8 cellular contexts compared by ENCODE assay signal in the genomic region with DNA sequence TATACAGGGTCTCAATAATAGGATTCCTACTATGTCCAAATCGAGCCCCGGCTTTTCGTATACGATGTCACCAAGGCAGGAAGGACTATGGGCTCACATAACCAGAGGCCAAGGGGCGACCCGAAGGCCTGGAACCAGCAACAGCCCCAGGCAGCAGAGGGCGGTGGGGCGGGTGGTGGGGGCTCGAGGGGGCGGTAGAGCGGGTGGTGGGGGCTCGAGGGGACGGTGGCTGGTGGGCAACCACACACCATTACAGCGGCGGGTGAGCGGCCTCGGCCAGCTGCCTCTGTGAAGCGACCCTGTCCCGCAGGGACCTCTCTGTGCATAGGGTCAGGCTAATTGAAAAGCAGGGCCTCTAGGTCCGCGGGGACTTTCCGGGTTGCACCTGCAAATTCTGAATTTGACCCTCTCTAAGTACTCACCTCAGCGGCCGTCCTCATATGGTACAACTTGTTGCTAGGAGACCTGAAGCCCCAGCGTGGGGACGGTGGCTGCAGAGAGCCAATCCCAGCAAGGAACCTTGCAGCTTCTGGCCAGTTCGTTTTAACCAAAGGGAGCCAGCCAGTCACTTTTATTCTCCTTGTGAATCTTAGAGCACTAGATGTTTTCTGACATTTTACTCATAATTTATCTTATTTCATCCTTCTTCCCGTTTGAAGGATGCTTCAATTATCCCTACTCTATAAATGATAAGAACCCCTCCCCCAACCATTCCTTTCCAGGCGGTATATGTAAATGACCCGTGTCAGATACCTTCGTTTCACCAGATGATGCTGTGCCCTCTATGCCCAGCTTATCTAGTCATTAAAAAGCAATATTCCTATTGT. TPM values are rescaled to one million over a fixed set of nuclear protein-coding genes. Genes with fewer than 3 reads are reported as not detected.
DNase-seq lines count a peak whose midpoint lies in the region; ATAC-seq, FAIRE-seq and TF ChIP-seq lines count a peak whose summit lies in the region.

A gene with protein sequence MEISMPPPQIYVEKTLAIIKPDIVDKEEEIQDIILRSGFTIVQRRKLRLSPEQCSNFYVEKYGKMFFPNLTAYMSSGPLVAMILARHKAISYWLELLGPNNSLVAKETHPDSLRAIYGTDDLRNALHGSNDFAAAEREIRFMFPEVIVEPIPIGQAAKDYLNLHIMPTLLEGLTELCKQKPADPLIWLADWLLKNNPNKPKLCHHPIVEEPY (minus strand): TSS at position 480 of the 827 bp plus-strand sequence. CDS start 648 bp downstream, outside the sequence.

- FAIRE-seq in HTR-8/SVneo (lab: Jason Lieb, UNC): no peak

- no peak for TF ChIP-seq POLR2A in Peyer's patch (IDR thresholded peaks at IDR 0.05)
- no peak for TF ChIP-seq POLR2A in uterus (IDR thresholded peaks at IDR 0.05)

- H3K36me3 ChIP-seq in BJ (ENCODE audit: control insufficient read depth, insufficient read depth, low read length) (no peaks in the 10 kb centered on the region), Peyer's patch (no peaks in the 10 kb centered on the region), mucosa of rectum (ENCODE audit: control insufficient read depth in 2 of 2, insufficient read depth in 2 of 2, low read length in 2 of 2) (no peaks in the 10 kb centered on the region), uterus (no peaks in the 10 kb centered on the region)

- peak; percentile 78 for ATAC-seq in HG02759 (IDR thresholded peaks at IDR 0.05; ENCODE audit: unreplicated experiment)

- no peak for DNase-seq in BJ (ENCODE audit: low read depth)
- peak; percentile 35 to 62 (median 54) for DNase-seq in Peyer's patch
- peak; percentile 61 for DNase-seq in fibroblast of mammary gland (ENCODE audit: low read depth)
- DNase-seq in uterus: peak; percentile 34 to 41
- no peak for DNase-seq in HTR-8/SVneo (ENCODE audit: insufficient read length, low spot score)
- DNase-seq in NOMO-1 (lab: John Stamatoyannopoulos, UW; ENCODE audit: unreplicated experiment in 2 of 2): no peak

- H3K27ac ChIP-seq in Peyer's patch (no peak within 1 kb of the TSS), mucosa of rectum (ENCODE audit: low read depth in 2 of 2, low read length in 2 of 2) (no peak within 1 kb of the TSS), uterus (no peak within 1 kb of the TSS)

- POLR2A ChIA-PET in BJ (lab: Charles Lee): no interaction called here

- H3K4me3 ChIP-seq in BJ (ENCODE audit: low read depth, low read length) (peak within 1 kb of the TSS; percentile 59), Peyer's patch (peak within 1 kb of the TSS; percentile 13 to 53 (median 38)), fibroblast of mammary gland (ENCODE audit: control insufficient read depth, low read depth, low read length) (peak within 1 kb of the TSS; percentile 61), mucosa of rectum (ENCODE audit: low read length in 2 of 2) (peak within 1 kb of the TSS; percentile 62 to 72), uterus (peak within 1 kb of the TSS; percentile 36 to 62)

- H3K4me1 ChIP-seq in Peyer's patch (peaks cover 0 to 7% (median 0%) of the 10 kb centered on the region in 4 donors), mucosa of rectum (ENCODE audit: control insufficient read depth in 2 of 2, insufficient read depth in 2 of 2, low read length in 2 of 2) (no peaks in the 10 kb centered on the region), uterus (no peaks in the 10 kb centered on the region)

- no peaks in the 10 kb centered on the region for H3K9me3 ChIP-seq in Peyer's patch
- H3K9me3 ChIP-seq in mucosa of rectum (ENCODE audit: control insufficient read depth in 2 of 2, low read length in 2 of 2): no peaks in the 10 kb centered on the region
- H3K9me3 ChIP-seq in uterus: no peaks in the 10 kb centered on the region

- CTCF ChIA-PET in BJ (lab: Yijun Ruan, JAX): interaction anchor here (1.1 to 1.9 kb wide), 2 partner anchors 9 to 61 kb away, joined by 5 to 6 read pairs; no protein-coding TSS in a partner anchor

- H3K27me3 ChIP-seq in BJ (ENCODE audit: control insufficient read depth, insufficient read depth, low read length) (no peaks in the 10 kb centered on the region), Peyer's patch (no peaks in the 10 kb centered on the region), mucosa of rectum (ENCODE audit: control insufficient read depth in 2 of 2, insufficient read depth in 2 of 2, low read length in 2 of 2) (peaks cover 0 to 2% of the 10 kb centered on the region in 2 donors), uterus (no peaks in the 10 kb centered on the region)

- TF ChIP-seq CTCF in BJ (IDR thresholded peaks at IDR 0.05; ENCODE audit: insufficient read depth, low read depth, low read length) (no peak), Peyer's patch (IDR thresholded peaks at IDR 0.05) (no peak), fibroblast of mammary gland (conservative IDR thresholded peaks at IDR 0.05; ENCODE audit: control insufficient read depth, insufficient read depth, low read depth, low read length) (no peak), uterus (IDR thresholded peaks at IDR 0.05) (no peak)

- intact Hi-C loops in uterus (cut with DNase I; ENCODE audit: low total_unique reads): no loop called here

- H3K9ac ChIP-seq in mucosa of rectum (ENCODE audit: low read depth in 1 of 2, low read length in 2 of 2): no peak within 1 kb of the TSS

RNA-seq across cellular contexts. Expression of the gene that starts here (rescaled TPM):
- polyA plus RNA-seq in BJ (2011; rRNA removed): 0.31 and 1.3 TPM in 2 replicates
- polyA minus RNA-seq in BJ (2011; rRNA and poly(A)+ RNA removed): 0.19 TPM in 1 of 2 replicates, not detected in the other
- under 1 TPM in 1 of 4 donors, not detected in 3; 0.70 TPM for total RNA-seq in Peyer's patch
- 1 to 10 TPM in 2 of 4 donors, under 1 TPM in 1, not detected in 1; 0.26 to 9.2 (median 2.0) TPM for total RNA-seq in uterus

Comparison
In these comparisons a context has a peak if more than half of its experiments do, and no peak if none do; other contexts are left out.
1. Peak in DNase-seq and H3K4me3 ChIP-seq in Peyer's patch; RNA of the gene not detected or under 1 TPM.
2. DNase-seq: peak in fibroblast of mammary gland (single experiment) and uterus (2 of 2); none in BJ (single experiment), HTR-8/SVneo (single experiment) and NOMO-1 (0 of 2).
3. Peak in every context shown above with its lines, with median percentiles within 50 percentile points of each other: H3K4me3 ChIP-seq.